In genomic region chr17:3667366-3668278, GRCh38 we compare ENCODE assay signal across 8 cellular contexts. TPM values are rescaled to one million over a fixed set of nuclear protein-coding genes. Genes with fewer than 3 reads are reported as not detected.
DNase-seq lines count a peak whose midpoint lies in the region; ATAC-seq and TF ChIP-seq lines count a peak whose summit lies in the region.

No MANE protein-coding gene starts in this region.

- H3K27ac ChIP-seq in rectal smooth muscle tissue (ENCODE audit: low read depth, low read length), result peak overlapping the region; percentile 97

- no peak for TF ChIP-seq CTCF in AG04449 (IDR thresholded peaks at IDR 0.05; ENCODE audit: insufficient read depth, low read length, missing control alignments)
- TF ChIP-seq CTCF in GM12864 (IDR thresholded peaks at IDR 0.05; ENCODE audit: low read depth, low read length, missing control alignments), result no peak

- H3K36me3 ChIP-seq in iPS-15b (ENCODE audit: control insufficient read depth, insufficient read depth, low read length) (peaks cover 16% of the 10 kb centered on the region), rectal smooth muscle tissue (ENCODE audit: control insufficient read depth, insufficient read depth, low read length) (peaks cover 20% of the 10 kb centered on the region)

- no peaks in the 10 kb centered on the region for H3K4me1 ChIP-seq in iPS-15b (ENCODE audit: control insufficient read depth, insufficient read depth, low read length)
- H3K4me1 ChIP-seq in rectal smooth muscle tissue (ENCODE audit: control insufficient read depth, insufficient read depth, low read length), result peaks cover 14% of the 10 kb centered on the region

- H3K9ac ChIP-seq in iPS-15b (ENCODE audit: low read depth, low read length) (peak overlapping the region; percentile 95), rectal smooth muscle tissue (ENCODE audit: low read length) (peak overlapping the region; percentile 91)

- peak; percentile 61 for DNase-seq in AG04449 (ENCODE audit: low read depth, low spot score)
- DNase-seq in GM12864 (ENCODE audit: low read depth), result no peak
- peak; percentile 73 to 87 for DNase-seq in T47D (ENCODE audit: low read depth in 1 of 2, low spot score in 1 of 2)
- DNase-seq in NOMO-1 (lab: John Stamatoyannopoulos, UW; ENCODE audit: unreplicated experiment in 2 of 2), result no peak

- CTCF ChIA-PET in AG04449 (lab: Yijun Ruan, JAX), result no interaction called here

- in situ Hi-C loops in T47D (cut with HindIII; ENCODE audit: low pct_unique_long_range_greater_than_20kb, low sequenced_read_pairs), result no loop called here

- H3K4me3 ChIP-seq in AG04449 (ENCODE audit: low read depth, low read length), result peak overlapping the region; percentile 99
- peak overlapping the region; percentile 89 for H3K4me3 ChIP-seq in GM12864 (ENCODE audit: low read depth, low read length)
- H3K4me3 ChIP-seq in iPS-15b (ENCODE audit: low read depth, low read length), result peak overlapping the region; percentile 81
- peak overlapping the region; percentile 93 for H3K4me3 ChIP-seq in rectal smooth muscle tissue (ENCODE audit: low read length)

- H3K27me3 ChIP-seq in iPS-15b (ENCODE audit: control insufficient read depth, insufficient read depth, low read length) (no peaks in the 10 kb centered on the region), rectal smooth muscle tissue (ENCODE audit: control insufficient read depth, insufficient read depth, low read length) (no peaks in the 10 kb centered on the region)

- H3K9me3 ChIP-seq in iPS-15b (ENCODE audit: control insufficient read depth, insufficient read depth, low read length), result no peaks in the 10 kb centered on the region

- POLR2A ChIA-PET in AG04449 (lab: Yijun Ruan, JAX), result interaction anchor here (0.5 to 2.3 kb wide), 15 partner anchors 8 to 223 kb away, joined by 3 to 13 read pairs (median 4); partner anchors contain the start of genes CTNS, NCBP3 and SHPK

- ATAC-seq in HG03064 (IDR thresholded peaks at IDR 0.05; ENCODE audit: low read depth, unreplicated experiment), result peak; percentile 15

TF ChIP-seq in PFSK-1, 5 proteins besides CTCF, POLR2A, EP300 and RAD21:
- TF ChIP-seq REST (IDR thresholded peaks at IDR 0.05; ENCODE audit: insufficient read depth in 1 of 2, low read depth in 2 of 2, low read length in 2 of 2) (peak in 1 of 2 experiments; percentile 10; a peak in 1 of 4 replicates), POLR2AphosphoS5 (IDR thresholded peaks at IDR 0.05; ENCODE audit: low read depth, low read length) (peak; percentile 73), SIN3A (IDR thresholded peaks at IDR 0.05; ENCODE audit: borderline replicate concordance, insufficient read depth, low read length) (peak; percentile 64; the same call in 1 of the 2 replicates), FOXP2 (optimal IDR thresholded peaks at IDR 0.05; ENCODE audit: borderline replicate concordance, extremely low read depth, extremely low read length, insufficient read depth) (no peak), TAF1 (IDR thresholded peaks at IDR 0.05; ENCODE audit: borderline replicate concordance, insufficient read depth, low read length) (no peak)

RNA-seq across cellular contexts. Expression of gene TAX1BP3, which starts 0.8 kb away (rescaled TPM):
- polyA plus RNA-seq in PFSK-1 (2012; ENCODE audit: insufficient read length, low read depth), result 83.9 TPM

RNA-seq across cellular contexts. Expression of gene EMC6, which starts 1.0 kb away (rescaled TPM):
- polyA plus RNA-seq in PFSK-1 (2012; ENCODE audit: insufficient read length, low read depth), result 89.5 TPM

RNA-seq across cellular contexts. Expression of gene P2RX5, which starts 28.3 kb away (rescaled TPM):
- not detected for polyA plus RNA-seq in PFSK-1 (2012; ENCODE audit: insufficient read length, low read depth)

RNA-seq across cellular contexts. Expression of gene CTNS, which starts 31.1 kb away (rescaled TPM):
- 47.9 TPM for polyA plus RNA-seq in PFSK-1 (2012; ENCODE audit: insufficient read length, low read depth)

RNA-seq across cellular contexts. Expression of gene SHPK, which starts 31.6 kb away (rescaled TPM):
- polyA plus RNA-seq in PFSK-1 (2012; ENCODE audit: insufficient read length, low read depth), result 8.9 TPM

Comparison
In these comparisons a context has a peak if more than half of its experiments do, and no peak if none do; other contexts are left out.
1. DNase-seq: peak in AG04449 (single experiment) and T47D (2 of 2); none in GM12864 (single experiment) and NOMO-1 (0 of 2).
2. Peak in every context shown above with its lines, with median percentiles within 50 percentile points of each other: H3K4me3 ChIP-seq.